In genomic region chr10:42755591-42756093, GRCh38 we compare ENCODE assay signal across 13 cellular contexts. TPM values are rescaled to one million over a fixed set of nuclear protein-coding genes. Genes with fewer than 3 reads are reported as not detected.
DNase-seq lines count a peak whose midpoint lies in the region; ATAC-seq lines count a peak whose summit lies in the region.
"Had no signal": no experiment of that assay in that cellular context is flagged by ENCODE, and none has a peak within 500 bp of the region (broad histone marks: within the 10 kb centered on the region; RNA-seq: fewer than 3 reads in every experiment).

No MANE protein-coding gene starts in this region.

- no peaks in the 10 kb centered on the region for H3K4me1 ChIP-seq in mesendoderm (ENCODE audit: control insufficient read depth, low read depth, low read length)
- H3K4me1 ChIP-seq: uterus had no signal

- H3K4me2 ChIP-seq in mesendoderm (ENCODE audit: low read length), result no peak overlapping the region

- peaks cover 12% of the 10 kb centered on the region for H3K4me1 Mint-ChIP-seq in activated CD4-positive, alpha-beta T cell treated with anti-CD3 and anti-CD28 coated beads, Interleukin-2, amount 10 ng/mL, durations not matched to agents 7 days and 5 days
- H3K4me1 Mint-ChIP-seq in activated T-helper 17 cell treated with anti-CD3 and anti-CD28 coated beads, Interleukin-2, amount 50 U/mL, for 72 hours, result no peaks in the 10 kb centered on the region
- H3K4me1 Mint-ChIP-seq in stimulated activated naive CD8-positive, alpha-beta T cell treated with anti-CD3 and anti-CD28 coated beads, Interleukin-15, amount 100 ng/mL, for 72 hours, result peaks cover 22% of the 10 kb centered on the region

- no peaks in the 10 kb centered on the region for H3K79me1 ChIP-seq in mesendoderm (ENCODE audit: low read length)

- peaks cover 22% of the 10 kb centered on the region for H3K27me3 ChIP-seq in mesendoderm (ENCODE audit: insufficient read depth, low read length, poor library complexity)
- H3K27me3 ChIP-seq: uterus had no signal

- no peak overlapping the region for H2BK5ac ChIP-seq in mesendoderm (ENCODE audit: low read length)

- no peak for ATAC-seq in activated T-helper 17 cell treated with anti-CD3 and anti-CD28 coated beads, Interleukin-2, amount 50 U/mL, for 72 hours (replicated peaks)
- ATAC-seq in stimulated activated naive CD8-positive, alpha-beta T cell treated with anti-CD3 and anti-CD28 coated beads, Interleukin-15, amount 100 ng/mL, for 72 hours, result no peak
- ATAC-seq in HG03139 (IDR thresholded peaks at IDR 0.05; ENCODE audit: unreplicated experiment), result no peak

- no peak overlapping the region for H2AK5ac ChIP-seq in mesendoderm (ENCODE audit: low read length)

- CTCF ChIA-PET in activated CD4-positive, alpha-beta T cell treated with anti-CD3 and anti-CD28 coated beads, Interleukin-2, amount 10 ng/mL, durations not matched to agents 7 days and 5 days (lab: Charles Lee), result no interaction called here

- no peak overlapping the region for H3K9ac ChIP-seq in mesendoderm (ENCODE audit: low read length)

- no peaks in the 10 kb centered on the region for H3K79me2 ChIP-seq in mesendoderm (ENCODE audit: control insufficient read depth, insufficient read depth, low read length)

- H3K23ac ChIP-seq in mesendoderm (ENCODE audit: low read length), result no peak overlapping the region

- H4K5ac ChIP-seq in mesendoderm (ENCODE audit: low read length), result no peak overlapping the region

- no peak overlapping the region for H3K56ac ChIP-seq in mesendoderm (ENCODE audit: low read length)

- no peak overlapping the region for H2BK120ac ChIP-seq in mesendoderm (ENCODE audit: low read depth, low read length)

- no peak overlapping the region for H4K8ac ChIP-seq in mesendoderm (ENCODE audit: low read depth, low read length)

- H3K4ac ChIP-seq in mesendoderm (ENCODE audit: low read depth, low read length), result no peak overlapping the region

- no peak overlapping the region for H3K27ac ChIP-seq in mesendoderm (ENCODE audit: low read depth, low read length)
- H3K27ac ChIP-seq: A549 had no signal

- peak overlapping the region; percentile 57 for H3K4me3 Mint-ChIP-seq in activated CD4-positive, alpha-beta T cell treated with anti-CD3 and anti-CD28 coated beads, Interleukin-2, amount 10 ng/mL, durations not matched to agents 7 days and 5 days
- H3K4me3 Mint-ChIP-seq in activated T-helper 17 cell treated with anti-CD3 and anti-CD28 coated beads, Interleukin-2, amount 50 U/mL, for 72 hours, result peak overlapping the region; percentile 26
- peak overlapping the region; percentile 64 to 67 for H3K4me3 Mint-ChIP-seq in stimulated activated naive CD8-positive, alpha-beta T cell treated with anti-CD3 and anti-CD28 coated beads, Interleukin-15, amount 100 ng/mL, for 72 hours

- POLR2A ChIA-PET in activated CD4-positive, alpha-beta T cell treated with anti-CD3 and anti-CD28 coated beads, Interleukin-2, amount 10 ng/mL, durations not matched to agents 7 days and 5 days (lab: Charles Lee), result no interaction called here

- DNase-seq in activated CD4-positive, alpha-beta T cell treated with anti-CD3 and anti-CD28 coated beads, Interleukin-2, amount 10 ng/mL, durations not matched to agents 7 days and 5 days, result no peak
- DNase-seq in activated CD4-positive, alpha-beta T cell treated with anti-CD3 and anti-CD28 coated beads, Interleukin-2, amount 50 U/mL, for 48 hours, result no peak
- DNase-seq in mesendoderm, result peak; percentile 8
- no peak for DNase-seq in stimulated activated naive CD8-positive, alpha-beta T cell treated with anti-CD3 and anti-CD28 coated beads, Interleukin-15, amount 100 ng/mL, for 72 hours
- no peak for DNase-seq in GOT3 (lab: John Stamatoyannopoulos, UW)
- no peak for DNase-seq in epidermal melanocyte (ENCODE audit: insufficient read length, low spot score)
- DNase-seq: DMS153, erythroblast, NCI-H1092 had no signal

- H2BK15ac ChIP-seq in mesendoderm (replicated peaks; ENCODE audit: low read depth), result no peak overlapping the region

- H3K18ac ChIP-seq in mesendoderm (ENCODE audit: low read length), result no peak overlapping the region

- H3K9me3 Mint-ChIP-seq in activated CD4-positive, alpha-beta T cell treated with anti-CD3 and anti-CD28 coated beads, Interleukin-2, amount 10 ng/mL, durations not matched to agents 7 days and 5 days, result no peaks in the 10 kb centered on the region
- H3K9me3 Mint-ChIP-seq in activated T-helper 17 cell treated with anti-CD3 and anti-CD28 coated beads, Interleukin-2, amount 50 U/mL, for 72 hours, result no peaks in the 10 kb centered on the region
- H3K9me3 Mint-ChIP-seq in stimulated activated naive CD8-positive, alpha-beta T cell treated with anti-CD3 and anti-CD28 coated beads, Interleukin-15, amount 100 ng/mL, for 72 hours, result peaks cover 5 to 9% of the 10 kb centered on the region in 2 donors

- no peak overlapping the region for H3K4me3 ChIP-seq in mesendoderm (ENCODE audit: low read length)

- H3K36me3 ChIP-seq in mesendoderm (ENCODE audit: control insufficient read depth, insufficient read depth, low read length), result no peaks in the 10 kb centered on the region
- H3K36me3 ChIP-seq: uterus had no signal

- WGBS in mesendoderm (ENCODE audit: extremely low coverage, insufficient coverage, low lambda C conversion rate), result no CpG with 5 or more reads among the region's 10 CpGs

- H3K27me3 Mint-ChIP-seq in activated CD4-positive, alpha-beta T cell treated with anti-CD3 and anti-CD28 coated beads, Interleukin-2, amount 10 ng/mL, durations not matched to agents 7 days and 5 days, result peaks cover 58% of the 10 kb centered on the region
- peaks cover 45% of the 10 kb centered on the region for H3K27me3 Mint-ChIP-seq in activated T-helper 17 cell treated with anti-CD3 and anti-CD28 coated beads, Interleukin-2, amount 50 U/mL, for 72 hours
- H3K27me3 Mint-ChIP-seq in stimulated activated naive CD8-positive, alpha-beta T cell treated with anti-CD3 and anti-CD28 coated beads, Interleukin-15, amount 100 ng/mL, for 72 hours, result peaks cover 91% of the 10 kb centered on the region

- no peak overlapping the region for H3K27ac Mint-ChIP-seq in activated CD4-positive, alpha-beta T cell treated with anti-CD3 and anti-CD28 coated beads, Interleukin-2, amount 10 ng/mL, durations not matched to agents 7 days and 5 days
- no peak overlapping the region for H3K27ac Mint-ChIP-seq in activated T-helper 17 cell treated with anti-CD3 and anti-CD28 coated beads, Interleukin-2, amount 50 U/mL, for 72 hours
- H3K27ac Mint-ChIP-seq in stimulated activated naive CD8-positive, alpha-beta T cell treated with anti-CD3 and anti-CD28 coated beads, Interleukin-15, amount 100 ng/mL, for 72 hours, result no peak overlapping the region

- H3K36me3 Mint-ChIP-seq in activated CD4-positive, alpha-beta T cell treated with anti-CD3 and anti-CD28 coated beads, Interleukin-2, amount 10 ng/mL, durations not matched to agents 7 days and 5 days (ENCODE audit: low read depth), result no peaks in the 10 kb centered on the region
- no peaks in the 10 kb centered on the region for H3K36me3 Mint-ChIP-seq in activated T-helper 17 cell treated with anti-CD3 and anti-CD28 coated beads, Interleukin-2, amount 50 U/mL, for 72 hours (ENCODE audit: low read depth)

RNA-seq across cellular contexts. Expression of gene BMS1, which starts 27.0 kb away (rescaled TPM):
- total RNA-seq in activated CD4-positive, alpha-beta T cell treated with anti-CD3 and anti-CD28 coated beads, Interleukin-2, amount 10 ng/mL, durations not matched to agents 7 days and 5 days, result 10 to 100 TPM; 15.9 to 16.2 TPM
- 10 to 100 TPM; 15.8 to 26.7 TPM for total RNA-seq in activated T-helper 17 cell treated with anti-CD3 and anti-CD28 coated beads, Interleukin-2, amount 50 U/mL, for 72 hours
- polyA plus RNA-seq in mesendoderm (2013, experiment 1 of 2), result 32.4 TPM
- polyA plus RNA-seq in mesendoderm (2013, experiment 2 of 2), result 32.6 TPM
